ENCODE assay signal across 28 cellular contexts in the genomic region with DNA sequence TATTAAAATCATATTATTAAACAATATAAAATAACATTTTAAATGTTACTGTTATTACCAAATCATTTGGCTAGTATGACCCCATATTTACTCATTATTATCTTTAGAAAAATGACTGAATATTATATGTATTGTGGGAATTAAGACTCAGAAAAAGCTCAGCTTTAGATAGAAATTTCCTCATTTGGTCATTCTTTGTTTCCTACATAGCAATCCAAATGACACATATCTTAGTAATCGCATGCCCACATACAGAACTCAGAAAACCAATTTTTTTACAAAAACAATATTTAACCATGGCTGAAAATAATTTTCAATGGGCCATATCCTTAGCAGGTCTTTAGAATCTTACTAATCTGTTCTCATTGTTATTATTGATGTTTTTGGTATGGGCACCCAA. TPM values are rescaled to one million over a fixed set of nuclear protein-coding genes. Genes with fewer than 3 reads are reported as not detected.
"Had no signal": no experiment of that assay in that cellular context is flagged by ENCODE, and none has a peak within 500 bp of the region (broad histone marks: within the 10 kb centered on the region; RNA-seq: fewer than 3 reads in every experiment).

No MANE protein-coding gene starts in this region.

- H3K4me3 Mint-ChIP-seq: activated B cell treated with CpG ODN at 0.5 μM for 24 hours; activated CD8-positive, alpha-beta T cell treated with anti-CD3 and anti-CD28 coated beads for 36 hours; activated naive CD4-positive, alpha-beta T cell treated with anti-CD3 and anti-CD28 coated beads, Interleukin-2, amount 50 U/mL, for 24 hours; activated naive CD8-positive, alpha-beta T cell treated with anti-CD3 and anti-CD28 coated beads, Interleukin-2, amount 50 U/mL, for 24 hours; activated T-cell treated with anti-CD3 and anti-CD28 coated beads, Interleukin-2, amount 50 U/mL, for 4 hours; activated T-helper 17 cell treated with anti-CD3 and anti-CD28 coated beads, Interleukin-2, amount 50 U/mL, for 72 hours; dendritic cell treated with granulocyte-macrophage colony-stimulating factor and Interleukin-4, amounts not matched to agents 40 ng/mL and 50 ng/mL, for 4 days; endodermal cell; natural killer cell treated with Interleukin-12 subunit alpha and Interleukin-12 subunit beta and Interleukin-15 and Interleukin-18, amount 100 ng/mL, for 72 hours; T-helper 2 cell treated with Interferon-gamma antibody and Interleukin-4, amounts not matched to agents 5 μg/mL and 100 μg/mL, for 36 hours had no signal

- H3K27ac Mint-ChIP-seq: activated B cell treated with CpG ODN at 0.5 μM for 24 hours; activated CD8-positive, alpha-beta T cell treated with anti-CD3 and anti-CD28 coated beads for 36 hours; activated naive CD4-positive, alpha-beta T cell treated with anti-CD3 and anti-CD28 coated beads, Interleukin-2, amount 50 U/mL, for 24 hours; activated T-helper 17 cell treated with anti-CD3 and anti-CD28 coated beads, Interleukin-2, amount 50 U/mL, for 72 hours; dendritic cell treated with granulocyte-macrophage colony-stimulating factor and Interleukin-4, amounts not matched to agents 40 ng/mL and 50 ng/mL, for 4 days; endodermal cell; natural killer cell treated with Interleukin-12 subunit alpha and Interleukin-12 subunit beta and Interleukin-15 and Interleukin-18, amount 100 ng/mL, for 72 hours; T-helper 2 cell treated with Interferon-gamma antibody and Interleukin-4, amounts not matched to agents 5 μg/mL and 100 μg/mL, for 36 hours had no signal

- H3K4me1 ChIP-seq: body of pancreas, esophagus muscularis mucosa, heart left ventricle, lower lobe of right lung had no signal

- H3K36me3 Mint-ChIP-seq: activated naive CD4-positive, alpha-beta T cell treated with anti-CD3 and anti-CD28 coated beads, Interleukin-2, amount 50 U/mL, for 24 hours; natural killer cell treated with Interleukin-12 subunit alpha and Interleukin-12 subunit beta and Interleukin-15 and Interleukin-18, amount 100 ng/mL, for 72 hours had no signal

- H3K4me1 Mint-ChIP-seq: activated B cell treated with CpG ODN at 0.5 μM for 24 hours; activated naive CD4-positive, alpha-beta T cell treated with anti-CD3 and anti-CD28 coated beads, Interleukin-2, amount 50 U/mL, for 24 hours; activated naive CD8-positive, alpha-beta T cell treated with anti-CD3 and anti-CD28 coated beads, Interleukin-2, amount 50 U/mL, for 24 hours; activated T-helper 17 cell treated with anti-CD3 and anti-CD28 coated beads, Interleukin-2, amount 50 U/mL, for 72 hours; endodermal cell had no signal

- H3K9me3 ChIP-seq: body of pancreas, esophagus muscularis mucosa, heart left ventricle, lower lobe of right lung, mucosa of descending colon, thoracic aorta had no signal

- H3K9me3 Mint-ChIP-seq: activated B cell treated with CpG ODN at 0.5 μM for 24 hours; activated CD8-positive, alpha-beta T cell treated with anti-CD3 and anti-CD28 coated beads for 36 hours; activated naive CD4-positive, alpha-beta T cell treated with anti-CD3 and anti-CD28 coated beads, Interleukin-2, amount 50 U/mL, for 24 hours; activated naive CD8-positive, alpha-beta T cell treated with anti-CD3 and anti-CD28 coated beads, Interleukin-2, amount 50 U/mL, for 24 hours; activated T-cell treated with anti-CD3 and anti-CD28 coated beads, Interleukin-2, amount 50 U/mL, for 4 hours; activated T-helper 17 cell treated with anti-CD3 and anti-CD28 coated beads, Interleukin-2, amount 50 U/mL, for 72 hours; dendritic cell treated with granulocyte-macrophage colony-stimulating factor and Interleukin-4, amounts not matched to agents 40 ng/mL and 50 ng/mL, for 4 days; endodermal cell; T-helper 2 cell treated with Interferon-gamma antibody and Interleukin-4, amounts not matched to agents 5 μg/mL and 100 μg/mL, for 36 hours had no signal

- H3K4me3 ChIP-seq: body of pancreas, esophagus muscularis mucosa, heart left ventricle, lower lobe of right lung, mucosa of descending colon, thoracic aorta had no signal

- H3K27me3 ChIP-seq: body of pancreas, esophagus muscularis mucosa, heart left ventricle had no signal

- DNase-seq: activated B cell treated with CpG ODN at 0.5 μM for 24 hours; activated CD4-positive, alpha-beta T cell treated with anti-CD3 and anti-CD28 coated beads, Interleukin-2, amount 50 U/mL, for 1 hour; activated CD8-positive, alpha-beta T cell treated with anti-CD3 and anti-CD28 coated beads for 36 hours; activated gamma-delta T cell treated with Interleukin-2 at 50 U/mL for 16 hours; activated naive CD8-positive, alpha-beta T cell treated with anti-CD3 and anti-CD28 coated beads, Interleukin-2, amount 50 U/mL, for 24 hours; activated T-cell treated with anti-CD3 and anti-CD28 coated beads, Interleukin-2, amount 50 U/mL, for 4 hours; anterior cingulate cortex; body of pancreas; central memory CD4-positive, alpha-beta T cell; endodermal cell; heart left ventricle; lower lobe of right lung; mesenchymal stem cell; mucosa of descending colon; posterior cingulate gyrus; right cardiac atrium; stimulated activated CD4-positive, alpha-beta T cell treated with anti-CD3 and anti-CD28 coated beads, Interleukin-2, amount 100 ng/mL, for 48 hours; stimulated activated naive CD8-positive, alpha-beta T cell treated with anti-CD3 and anti-CD28 coated beads, Interleukin-15, Interleukin-2, amounts not matched to agents 100 U/mL and 50 U/mL, for 24 hours; T-helper 1 cell; trophoblast cell had no signal

- ATAC-seq: activated CD8-positive, alpha-beta T cell treated with anti-CD3 and anti-CD28 coated beads for 36 hours; activated naive CD8-positive, alpha-beta T cell treated with anti-CD3 and anti-CD28 coated beads, Interleukin-2, amount 50 U/mL, for 24 hours; activated T-cell treated with anti-CD3 and anti-CD28 coated beads, Interleukin-2, amount 50 U/mL, for 4 hours; activated T-helper 17 cell treated with anti-CD3 and anti-CD28 coated beads, Interleukin-2, amount 50 U/mL, for 72 hours; body of pancreas; heart left ventricle; left lobe of liver; lower lobe of right lung; mucosa of descending colon; natural killer cell treated with Interleukin-12 subunit alpha and Interleukin-12 subunit beta and Interleukin-15 and Interleukin-18, amount 100 ng/mL, for 72 hours; right cardiac atrium; stimulated activated naive CD8-positive, alpha-beta T cell treated with anti-CD3 and anti-CD28 coated beads, Interleukin-15, Interleukin-2, amounts not matched to agents 100 U/mL and 50 U/mL, for 24 hours had no signal

- H3K27me3 Mint-ChIP-seq: activated B cell treated with CpG ODN at 0.5 μM for 24 hours; dendritic cell treated with granulocyte-macrophage colony-stimulating factor and Interleukin-4, amounts not matched to agents 40 ng/mL and 50 ng/mL, for 4 days had no signal

- H3K27ac ChIP-seq: body of pancreas, esophagus muscularis mucosa, heart left ventricle, lower lobe of right lung, thoracic aorta had no signal

- H3K36me3 ChIP-seq: esophagus muscularis mucosa, heart left ventricle, lower lobe of right lung, thoracic aorta had no signal

RNA-seq across cellular contexts. Expression of gene TSLP, which starts 53.8 kb away (rescaled TPM):
- total RNA-seq: activated B cell treated with CpG ODN at 0.5 μM for 24 hours; natural killer cell treated with Interleukin-12 subunit alpha and Interleukin-12 subunit beta and Interleukin-15 and Interleukin-18, amount 100 ng/mL, for 72 hours had no signal
